Comparison of ENCODE assay signal across 15 cellular contexts in the genomic region with DNA sequence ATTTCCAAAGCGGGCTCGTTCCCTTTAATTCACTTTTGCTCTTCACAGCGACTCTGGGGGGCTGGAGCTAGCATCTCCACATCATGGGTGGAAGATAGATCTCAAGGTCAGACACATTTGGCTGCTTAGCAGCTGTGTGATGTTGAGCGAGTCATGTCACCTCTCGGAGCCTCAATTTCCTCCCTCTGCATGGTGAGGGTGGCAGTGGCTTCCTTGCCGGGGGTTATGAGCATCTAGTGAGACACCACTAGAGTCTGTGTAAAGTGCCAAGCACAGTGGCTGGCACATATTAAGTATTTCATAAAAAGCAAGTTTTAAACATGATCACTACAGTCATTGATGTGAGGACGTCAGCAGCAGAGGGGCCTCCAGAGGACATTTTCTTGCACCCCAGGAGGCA. TPM values are rescaled to one million over a fixed set of nuclear protein-coding genes. Genes with fewer than 3 reads are reported as not detected.
DNase-seq lines count a peak whose midpoint lies in the region; ATAC-seq and TF ChIP-seq lines count a peak whose summit lies in the region.
"Had no signal": no experiment of that assay in that cellular context is flagged by ENCODE, and none has a peak within 500 bp of the region (broad histone marks: within the 10 kb centered on the region; RNA-seq: fewer than 3 reads in every experiment).

No MANE protein-coding gene starts in this region.

- no peak overlapping the region for H3K4ac ChIP-seq in mesendoderm (ENCODE audit: low read depth, low read length)

- no peaks in the 10 kb centered on the region for H3K36me3 ChIP-seq in mesendoderm (ENCODE audit: control insufficient read depth, insufficient read depth, low read length)
- no peaks in the 10 kb centered on the region for H3K36me3 ChIP-seq in testis (ENCODE audit: low read depth, missing control alignments)
- H3K36me3 ChIP-seq: cardiac muscle cell, thoracic aorta, WERI-Rb-1 had no signal

- H3K79me1 ChIP-seq in mesendoderm (ENCODE audit: low read length): peaks cover 2% of the 10 kb centered on the region

- H3K4me2 ChIP-seq in mesendoderm (ENCODE audit: low read length): no peak overlapping the region

- intact Hi-C loops in activated CD8-positive, alpha-beta T cell treated with anti-CD3 and anti-CD28 coated beads for 36 hours (cut with micrococcal nuclease): no loop called here
- intact Hi-C loops in testis (cut with DNase I; ENCODE audit: low total_unique reads): no loop called here

- no peak overlapping the region for H3K9ac ChIP-seq in mesendoderm (ENCODE audit: low read length)

- no peak overlapping the region for H2AK5ac ChIP-seq in mesendoderm (ENCODE audit: low read length)

- peak overlapping the region; percentile 55 for H3K27ac Mint-ChIP-seq in activated T-cell treated with anti-CD3 and anti-CD28 coated beads, Interleukin-2, amount 50 U/mL, for 72 hours
- H3K27ac Mint-ChIP-seq in activated CD8-positive, alpha-beta T cell treated with anti-CD3 and anti-CD28 coated beads for 36 hours: peak overlapping the region; percentile 36

- H3K27me3 Mint-ChIP-seq in activated T-cell treated with anti-CD3 and anti-CD28 coated beads, Interleukin-2, amount 50 U/mL, for 72 hours (ENCODE audit: low read depth): no peaks in the 10 kb centered on the region
- no peaks in the 10 kb centered on the region for H3K27me3 Mint-ChIP-seq in activated CD8-positive, alpha-beta T cell treated with anti-CD3 and anti-CD28 coated beads for 36 hours

- no peak overlapping the region for H2BK5ac ChIP-seq in mesendoderm (ENCODE audit: low read length)

- no peak for DNase-seq in activated T-cell treated with anti-CD3 and anti-CD28 coated beads, Interleukin-2, amount 50 U/mL, for 72 hours
- no peak for DNase-seq in activated T-cell treated with anti-CD3 and anti-CD28 coated beads, Interleukin-2, amount 50 U/mL, for 48 hours
- no peak for DNase-seq in activated CD8-positive, alpha-beta T cell treated with anti-CD3 and anti-CD28 coated beads for 36 hours
- DNase-seq in mesendoderm: no peak
- no peak for DNase-seq in testis
- DNase-seq in GM20000 (ENCODE audit: low spot score): no peak
- DNase-seq: left cardiac atrium, NCI-H1048, NCI-H446, small intestine had no signal

- no peak overlapping the region for H3K23ac ChIP-seq in mesendoderm (ENCODE audit: low read length)

- H3K4me3 ChIP-seq in mesendoderm (ENCODE audit: low read length) (no peak overlapping the region), testis (no peak overlapping the region)
- H3K4me3 ChIP-seq: cardiac muscle cell, thoracic aorta had no signal

- H3K4me1 Mint-ChIP-seq in activated T-cell treated with anti-CD3 and anti-CD28 coated beads, Interleukin-2, amount 50 U/mL, for 72 hours (ENCODE audit: low read depth): peaks cover 76% of the 10 kb centered on the region
- H3K4me1 Mint-ChIP-seq in activated CD8-positive, alpha-beta T cell treated with anti-CD3 and anti-CD28 coated beads for 36 hours (ENCODE audit: low read depth): peaks cover 73% of the 10 kb centered on the region

- no peak overlapping the region for H4K8ac ChIP-seq in mesendoderm (ENCODE audit: low read depth, low read length)

- no peak overlapping the region for H3K18ac ChIP-seq in mesendoderm (ENCODE audit: low read length)

- H4K5ac ChIP-seq in mesendoderm (ENCODE audit: low read length): no peak overlapping the region

- ATAC-seq in activated T-cell treated with anti-CD3 and anti-CD28 coated beads, Interleukin-2, amount 50 U/mL, for 72 hours (replicated peaks in 1 of 2): peak; percentile 46 to 50
- peak; percentile 26 for ATAC-seq in activated CD8-positive, alpha-beta T cell treated with anti-CD3 and anti-CD28 coated beads for 36 hours
- no peak for ATAC-seq in GM21737 (IDR thresholded peaks at IDR 0.05; ENCODE audit: unreplicated experiment)
- ATAC-seq in GM21390 (IDR thresholded peaks at IDR 0.05; ENCODE audit: unreplicated experiment): no peak

- H3K4me1 ChIP-seq in mesendoderm (ENCODE audit: control insufficient read depth, low read depth, low read length) (peaks cover 16% of the 10 kb centered on the region), testis (peaks cover 76% of the 10 kb centered on the region)

- peaks cover 2 to 12% of the 10 kb centered on the region in 2 donors for H3K36me3 Mint-ChIP-seq in activated T-cell treated with anti-CD3 and anti-CD28 coated beads, Interleukin-2, amount 50 U/mL, for 72 hours (ENCODE audit: insufficient read depth in 2 of 2)
- peaks cover 19% of the 10 kb centered on the region for H3K36me3 Mint-ChIP-seq in activated CD8-positive, alpha-beta T cell treated with anti-CD3 and anti-CD28 coated beads for 36 hours (ENCODE audit: low read depth)

- peaks cover 0 to 1% of the 10 kb centered on the region in 2 donors for H3K9me3 Mint-ChIP-seq in activated T-cell treated with anti-CD3 and anti-CD28 coated beads, Interleukin-2, amount 50 U/mL, for 72 hours
- H3K9me3 Mint-ChIP-seq in activated CD8-positive, alpha-beta T cell treated with anti-CD3 and anti-CD28 coated beads for 36 hours: no peaks in the 10 kb centered on the region

- H2BK120ac ChIP-seq in mesendoderm (ENCODE audit: low read depth, low read length): no peak overlapping the region

- H2BK15ac ChIP-seq in mesendoderm (replicated peaks; ENCODE audit: low read depth): no peak overlapping the region

- no peak overlapping the region for H3K27ac ChIP-seq in mesendoderm (ENCODE audit: low read depth, low read length)
- peak overlapping the region; percentile 56 to 83 for H3K27ac ChIP-seq in testis
- H3K27ac ChIP-seq: WERI-Rb-1 had no signal

- peak overlapping the region; percentile 27 to 39 for H3K4me3 Mint-ChIP-seq in activated T-cell treated with anti-CD3 and anti-CD28 coated beads, Interleukin-2, amount 50 U/mL, for 72 hours
- H3K4me3 Mint-ChIP-seq in activated CD8-positive, alpha-beta T cell treated with anti-CD3 and anti-CD28 coated beads for 36 hours: no peak overlapping the region

- no peak for TF ChIP-seq POLR2A in testis (IDR thresholded peaks at IDR 0.05)

- no peaks in the 10 kb centered on the region for H3K27me3 ChIP-seq in mesendoderm (ENCODE audit: insufficient read depth, low read length, poor library complexity)
- H3K27me3 ChIP-seq in testis: no peaks in the 10 kb centered on the region
- H3K27me3 ChIP-seq: cardiac muscle cell had no signal

- peak overlapping the region; percentile 10 for H3K56ac ChIP-seq in mesendoderm (ENCODE audit: low read length)

- H3K9me3 ChIP-seq in testis: no peaks in the 10 kb centered on the region
- H3K9me3 ChIP-seq: thoracic aorta had no signal

- TF ChIP-seq CTCF in activated CD8-positive, alpha-beta T cell treated with anti-CD3 and anti-CD28 coated beads for 36 hours (IDR thresholded peaks at IDR 0.05): no peak
- TF ChIP-seq CTCF in testis (IDR thresholded peaks at IDR 0.05): no peak
- no peak for TF ChIP-seq CTCF in GM20000 (IDR thresholded peaks at IDR 0.05; ENCODE audit: extremely low read depth, missing control alignments)

- H3K79me2 ChIP-seq in mesendoderm (ENCODE audit: control insufficient read depth, insufficient read depth, low read length): no peaks in the 10 kb centered on the region

- POLR2A ChIA-PET in activated CD8-positive, alpha-beta T cell treated with anti-CD3 and anti-CD28 coated beads for 36 hours (lab: Charles Lee): interaction anchor here (1.1 to 2.4 kb wide), 5 partner anchors 12 to 17 kb away, joined by 3 to 10 read pairs (median 3); no protein-coding TSS in a partner anchor

- no CpG with 5 or more reads among the region's 7 CpGs for WGBS in mesendoderm (ENCODE audit: extremely low coverage, insufficient coverage, low lambda C conversion rate)
- 60 to 75% methylated on average over 7 of the region's 7 CpGs for WGBS in testis, 2 donors

- CTCF ChIA-PET in activated CD8-positive, alpha-beta T cell treated with anti-CD3 and anti-CD28 coated beads for 36 hours (lab: Charles Lee): interaction anchor here (1.9 to 2.6 kb wide), 3 partner anchors 12 to 37 kb away, joined by 4 to 8 read pairs (median 5); no protein-coding TSS in a partner anchor

RNA-seq across cellular contexts. Expression of a gene that starts 16.9 kb away (rescaled TPM):
- total RNA-seq in activated T-cell treated with anti-CD3 and anti-CD28 coated beads, Interleukin-2, amount 50 U/mL, for 72 hours: 100 to 1,000 TPM; 159 to 193 TPM
- total RNA-seq in activated CD8-positive, alpha-beta T cell treated with anti-CD3 and anti-CD28 coated beads for 36 hours: 100 to 1,000 TPM; 118 to 127 TPM
- polyA plus RNA-seq in mesendoderm (2013, experiment 1 of 2): 19.2 TPM
- 19.4 TPM for polyA plus RNA-seq in mesendoderm (2013, experiment 2 of 2)
- total RNA-seq in testis: 100 to 1,000 TPM in 1 of 2 donors, 10 to 100 TPM in 1; 96.4 to 101 TPM
- 66.1 TPM for polyA plus RNA-seq in testis (ENCODE audit: insufficient read depth, low read depth, low replicate concordance)

Comparison
In these comparisons a context has a peak if more than half of its experiments do, and no peak if none do; other contexts are left out.
1. ATAC-seq: peak in activated T-cell treated with anti-CD3 and anti-CD28 coated beads, Interleukin-2, amount 50 U/mL, for 72 hours (2 of 2) and activated CD8-positive, alpha-beta T cell treated with anti-CD3 and anti-CD28 coated beads for 36 hours (single experiment); none in GM21737 (single experiment) and GM21390 (single experiment).